In the genomic region with DNA sequence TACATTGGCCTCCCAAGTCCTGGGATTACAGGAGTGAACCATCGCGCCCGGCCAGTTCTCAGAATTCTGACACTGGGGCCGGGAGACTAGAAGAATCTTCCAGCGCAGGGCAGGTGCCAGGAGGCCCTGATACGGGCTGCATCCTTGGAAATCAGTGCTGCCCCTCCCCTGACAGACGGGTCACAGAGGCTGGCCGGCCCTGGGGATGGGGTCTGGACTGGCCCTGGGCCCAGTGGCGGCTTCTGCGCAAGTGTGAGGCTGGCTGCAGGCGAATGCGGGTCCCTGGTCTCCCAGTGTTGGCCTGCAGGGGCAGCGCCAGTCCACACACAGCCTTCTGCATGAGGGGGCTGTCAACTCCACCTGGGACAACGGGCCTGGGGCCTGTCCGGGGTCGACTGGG, we compare ENCODE assay signal across 8 cellular contexts. TPM values are rescaled to one million over a fixed set of nuclear protein-coding genes. Genes with fewer than 3 reads are reported as not detected.
DNase-seq lines count a peak whose midpoint lies in the region; ATAC-seq and TF ChIP-seq lines count a peak whose summit lies in the region.

No MANE protein-coding gene starts in this region.

- peak overlapping the region; percentile 85 for H3K27ac Mint-ChIP-seq in activated CD4-positive, alpha-beta T cell treated with anti-CD3 and anti-CD28 coated beads, Interleukin-2, amount 10 ng/mL, durations not matched to agents 7 days and 5 days
- no peak overlapping the region for H3K27ac Mint-ChIP-seq in activated naive CD8-positive, alpha-beta T cell

- CTCF ChIA-PET in activated CD4-positive, alpha-beta T cell treated with anti-CD3 and anti-CD28 coated beads, Interleukin-2, amount 10 ng/mL, durations not matched to agents 7 days and 5 days (lab: Charles Lee), result interaction anchor here (0.6 to 2.4 kb wide), 6 partner anchors 8 to 171 kb away, joined by 3 to 7 read pairs (median 4); no protein-coding TSS in a partner anchor

- peaks cover 3% of the 10 kb centered on the region for H3K36me3 ChIP-seq in kidney epithelial cell (ENCODE audit: control insufficient read depth, insufficient read depth, low read length)

- no peak for ATAC-seq in GM21390 (IDR thresholded peaks at IDR 0.05; ENCODE audit: unreplicated experiment)

- POLR2A ChIA-PET in activated CD4-positive, alpha-beta T cell treated with anti-CD3 and anti-CD28 coated beads, Interleukin-2, amount 10 ng/mL, durations not matched to agents 7 days and 5 days (lab: Charles Lee), result no interaction called here

- H3K36me3 Mint-ChIP-seq in activated CD4-positive, alpha-beta T cell treated with anti-CD3 and anti-CD28 coated beads, Interleukin-2, amount 10 ng/mL, durations not matched to agents 7 days and 5 days (ENCODE audit: low read depth), result peaks cover 7% of the 10 kb centered on the region
- H3K36me3 Mint-ChIP-seq in activated naive CD8-positive, alpha-beta T cell, result peaks cover 7% of the 10 kb centered on the region

- peak; percentile 19 for TF ChIP-seq CTCF in kidney epithelial cell (IDR thresholded peaks at IDR 0.05; ENCODE audit: insufficient read depth, low read length, poor library complexity, severe bottlenecking)

- H3K9me3 Mint-ChIP-seq in activated CD4-positive, alpha-beta T cell treated with anti-CD3 and anti-CD28 coated beads, Interleukin-2, amount 10 ng/mL, durations not matched to agents 7 days and 5 days, result no peaks in the 10 kb centered on the region
- H3K9me3 Mint-ChIP-seq in activated naive CD8-positive, alpha-beta T cell (ENCODE audit: low read depth), result no peaks in the 10 kb centered on the region

- H3K4me3 ChIP-seq in kidney epithelial cell (ENCODE audit: low read depth, low read length), result no peak overlapping the region

- peak overlapping the region; percentile 64 for H3K27ac ChIP-seq in temporal lobe (ENCODE audit: low read depth, low read length)

- H3K4me1 Mint-ChIP-seq in activated CD4-positive, alpha-beta T cell treated with anti-CD3 and anti-CD28 coated beads, Interleukin-2, amount 10 ng/mL, durations not matched to agents 7 days and 5 days, result peaks cover 22% of the 10 kb centered on the region
- peaks cover 8% of the 10 kb centered on the region for H3K4me1 Mint-ChIP-seq in activated naive CD8-positive, alpha-beta T cell (ENCODE audit: low read depth)

- no peaks in the 10 kb centered on the region for H3K27me3 Mint-ChIP-seq in activated CD4-positive, alpha-beta T cell treated with anti-CD3 and anti-CD28 coated beads, Interleukin-2, amount 10 ng/mL, durations not matched to agents 7 days and 5 days
- no peaks in the 10 kb centered on the region for H3K27me3 Mint-ChIP-seq in activated naive CD8-positive, alpha-beta T cell

- DNase-seq in activated CD4-positive, alpha-beta T cell treated with anti-CD3 and anti-CD28 coated beads, Interleukin-2, amount 10 ng/mL, durations not matched to agents 7 days and 5 days, result no peak
- no peak for DNase-seq in activated CD4-positive, alpha-beta T cell treated with anti-CD3 and anti-CD28 coated beads, Interleukin-2, amount 50 U/mL, for 4 hours
- DNase-seq in kidney epithelial cell (ENCODE audit: low read depth) (no peak), NCI-H1092 (lab: John Stamatoyannopoulos, UW) (no peak), RKO (ENCODE audit: low spot score) (no peak)

- H3K4me3 Mint-ChIP-seq in activated CD4-positive, alpha-beta T cell treated with anti-CD3 and anti-CD28 coated beads, Interleukin-2, amount 10 ng/mL, durations not matched to agents 7 days and 5 days, result peak overlapping the region; percentile 80
- H3K4me3 Mint-ChIP-seq in activated naive CD8-positive, alpha-beta T cell, result peak overlapping the region; percentile 82

- no peaks in the 10 kb centered on the region for H3K27me3 ChIP-seq in kidney epithelial cell (ENCODE audit: control insufficient read depth, insufficient read depth, low read length)

RNA-seq across cellular contexts. Expression of gene TBC1D9B, which starts 0.8 kb away (rescaled TPM):
- 10 to 100 TPM; 86.4 to 92.9 TPM for total RNA-seq in activated CD4-positive, alpha-beta T cell treated with anti-CD3 and anti-CD28 coated beads, Interleukin-2, amount 10 ng/mL, durations not matched to agents 7 days and 5 days
- 79.6 and 86.3 TPM in 2 replicates for total RNA-seq in kidney epithelial cell
- total RNA-seq in temporal lobe, result 31.0 TPM

RNA-seq across cellular contexts. Expression of gene MRNIP, which starts 49.9 kb away (rescaled TPM):
- total RNA-seq in activated CD4-positive, alpha-beta T cell treated with anti-CD3 and anti-CD28 coated beads, Interleukin-2, amount 10 ng/mL, durations not matched to agents 7 days and 5 days, result 10 to 100 TPM; 11.7 to 16.8 TPM
- total RNA-seq in kidney epithelial cell (18.7 and 25.7 TPM in 2 replicates), temporal lobe (33.9 TPM)
